Comparison of ENCODE assay signal across 8 cellular contexts in the genomic region with DNA sequence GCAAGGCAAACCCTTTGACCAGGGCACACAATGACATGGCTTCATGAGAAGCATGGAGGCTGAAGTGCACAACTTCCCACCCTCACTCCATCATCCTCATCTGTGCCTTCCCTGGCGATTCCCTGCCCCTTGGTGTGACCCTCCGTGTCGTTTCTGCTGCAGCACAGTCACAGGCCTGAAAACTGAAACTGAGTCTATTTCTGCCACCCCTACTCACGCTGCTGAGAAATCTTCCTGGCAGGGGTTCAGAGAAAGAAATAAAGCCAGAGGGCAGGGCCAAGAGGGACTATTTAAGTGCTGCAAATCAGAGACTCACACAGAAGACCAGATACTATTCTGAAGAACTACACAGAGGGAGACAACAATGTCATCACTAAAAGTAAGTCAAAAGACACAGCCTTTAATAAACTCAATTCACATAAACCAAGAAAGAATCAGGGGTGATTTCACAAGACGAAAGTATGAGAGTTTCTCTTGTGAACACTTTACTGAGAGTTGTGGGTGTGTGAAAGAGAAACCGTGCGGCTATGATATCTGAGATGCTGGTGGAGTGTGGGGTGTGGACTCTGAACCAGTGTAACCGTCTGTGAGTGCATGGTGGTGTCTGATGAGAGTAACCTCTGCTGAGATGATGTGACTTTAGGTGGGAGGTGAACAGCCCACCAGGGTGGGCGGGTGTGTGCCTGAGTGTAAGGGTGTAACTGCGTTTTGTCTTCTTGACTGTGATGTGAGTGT. TPM values are rescaled to one million over a fixed set of nuclear protein-coding genes. Genes with fewer than 3 reads are reported as not detected.
DNase-seq lines count a peak whose midpoint lies in the region; ATAC-seq and TF ChIP-seq lines count a peak whose summit lies in the region.

No MANE protein-coding gene starts in this region.

- no peaks in the 10 kb centered on the region for H3K27me3 ChIP-seq in mammary epithelial cell (ENCODE audit: insufficient read depth, low read length)

- no peaks in the 10 kb centered on the region for H3K36me3 ChIP-seq in mammary epithelial cell (ENCODE audit: insufficient read depth, low read length)

- H3K27ac ChIP-seq in mammary epithelial cell (ENCODE audit: insufficient read depth, low read depth, low read length): no peak overlapping the region

- CTCF ChIA-PET in mammary epithelial cell (lab: Charles Lee; ENCODE audit: low non-redundant PET): no interaction called here

- no peak overlapping the region for H3K27ac Mint-ChIP-seq in chondrocyte (ENCODE audit: unreplicated experiment)

- H3K9ac ChIP-seq in mammary epithelial cell (ENCODE audit: insufficient read depth, low read length): no peak overlapping the region

- intact Hi-C loops in mammary epithelial cell (cut with micrococcal nuclease): loop anchor here (5.0 kb wide), 1 partner anchor 163 kb away; no protein-coding TSS in a partner anchor

- TF ChIP-seq CTCF in mammary epithelial cell (conservative IDR thresholded peaks at IDR 0.05 in 1 of 2, IDR thresholded peaks at IDR 0.05 in 1 of 2; ENCODE audit: extremely low read depth in 1 of 2, insufficient read depth in 1 of 2, low read depth in 1 of 2, low read length in 2 of 2): no peak
- TF ChIP-seq CTCF in chondrocyte (IDR thresholded peaks at IDR 0.05): no peak

- 29% methylated on average over 10 of the region's 10 CpGs for WGBS in mammary epithelial cell (ENCODE audit: low coverage, missing lambda C conversion rate)

- DNase-seq in activated T-cell treated with anti-CD3 and anti-CD28 coated beads, Interleukin-2, amount 50 U/mL, for 4 hours: no peak
- DNase-seq in stimulated activated CD4-positive, alpha-beta T cell treated with anti-CD3 and anti-CD28 coated beads, Interleukin-1b, Interleukin-23, amount 100 ng/mL, for 48 hours: peak; percentile 73
- DNase-seq in mammary epithelial cell (no peak), left lobe of liver (ENCODE audit: low spot score) (no peak), GF-D8 (lab: John Stamatoyannopoulos, UW) (no peak), chondrocyte (ENCODE audit: low spot score) (no peak)

- H3K4me3 Mint-ChIP-seq in activated T-cell treated with anti-CD3 and anti-CD28 coated beads, Interleukin-2, amount 50 U/mL, for 4 hours: peak overlapping the region; percentile 74
- H3K4me3 Mint-ChIP-seq in chondrocyte (ENCODE audit: unreplicated experiment): no peak overlapping the region

- H3K4me1 ChIP-seq in mammary epithelial cell (ENCODE audit: insufficient read depth, low read length): no peaks in the 10 kb centered on the region

- ATAC-seq in GM18870 (IDR thresholded peaks at IDR 0.05; ENCODE audit: unreplicated experiment) (peak; percentile 56), HG02885 (IDR thresholded peaks at IDR 0.05; ENCODE audit: poor library complexity, unreplicated experiment) (peak; percentile 74), left lobe of liver (no peak)
- peak; percentile 85 to 88 for ATAC-seq in activated T-cell treated with anti-CD3 and anti-CD28 coated beads, Interleukin-2, amount 50 U/mL, for 4 hours

- no peaks in the 10 kb centered on the region for H3K9me3 ChIP-seq in mammary epithelial cell (replicated peaks; ENCODE audit: insufficient read depth, low read length)

- H3K4me2 ChIP-seq in mammary epithelial cell (ENCODE audit: insufficient read depth, low read depth, low read length): no peak overlapping the region

- no peaks in the 10 kb centered on the region for H3K27me3 Mint-ChIP-seq in activated T-cell treated with anti-CD3 and anti-CD28 coated beads, Interleukin-2, amount 50 U/mL, for 4 hours (ENCODE audit: low read depth)
- peaks cover 20% of the 10 kb centered on the region for H3K27me3 Mint-ChIP-seq in chondrocyte (ENCODE audit: low read depth)

- H4K20me1 ChIP-seq in mammary epithelial cell (ENCODE audit: insufficient read depth, low read length): no peaks in the 10 kb centered on the region

- BruUV-seq in mammary epithelial cell (replicated peaks; lab: Mats Ljungman, UMichigan): no TSS peak

- H2AFZ ChIP-seq in mammary epithelial cell (ENCODE audit: low read depth, low read length): no peak overlapping the region

- peaks cover 48% of the 10 kb centered on the region for H3K4me1 Mint-ChIP-seq in activated T-cell treated with anti-CD3 and anti-CD28 coated beads, Interleukin-2, amount 50 U/mL, for 4 hours (ENCODE audit: low read depth)
- no peaks in the 10 kb centered on the region for H3K4me1 Mint-ChIP-seq in chondrocyte (ENCODE audit: low read depth)

- peaks cover 2% of the 10 kb centered on the region for H3K36me3 Mint-ChIP-seq in activated T-cell treated with anti-CD3 and anti-CD28 coated beads, Interleukin-2, amount 50 U/mL, for 4 hours (ENCODE audit: insufficient read depth)
- H3K36me3 Mint-ChIP-seq in chondrocyte (ENCODE audit: low read depth): no peaks in the 10 kb centered on the region

- no peaks in the 10 kb centered on the region for H3K9me3 Mint-ChIP-seq in activated T-cell treated with anti-CD3 and anti-CD28 coated beads, Interleukin-2, amount 50 U/mL, for 4 hours
- no peaks in the 10 kb centered on the region for H3K9me3 Mint-ChIP-seq in chondrocyte (ENCODE audit: low read depth)

- H3K79me2 ChIP-seq in mammary epithelial cell (ENCODE audit: insufficient read depth, low read length): no peaks in the 10 kb centered on the region

- no peak overlapping the region for H3K4me3 ChIP-seq in mammary epithelial cell (replicated peaks in 1 of 3; ENCODE audit: insufficient read depth in 1 of 3, low read depth in 2 of 3, low read length in 3 of 3)

- dilution Hi-C loops in mammary epithelial cell (cut with HindIII; ENCODE audit: low sequenced_read_pairs): no loop called here

- in situ Hi-C loops in mammary epithelial cell (cut with MboI; ENCODE audit: low sequenced_read_pairs in 2 of 2): loop anchor here in 1 of 2 donors (10.0 to 25.0 kb wide), 2 partner anchors 124 to 242 kb away; partner anchors contain the start of genes RPS16 and SUPT5H

RNA-seq across cellular contexts. Expression of gene LGALS16, which starts 23.5 kb away (rescaled TPM):
- not detected for total RNA-seq in activated T-cell treated with anti-CD3 and anti-CD28 coated beads, Interleukin-2, amount 50 U/mL, for 4 hours
- not detected for total RNA-seq in mammary epithelial cell
- not detected for polyA plus RNA-seq in mammary epithelial cell
- polyA minus RNA-seq in mammary epithelial cell: not detected
- not detected for total RNA-seq in left lobe of liver
- not detected in 3 replicates for total RNA-seq in chondrocyte

RNA-seq across cellular contexts. Expression of gene LGALS14, which starts 25.1 kb away (rescaled TPM):
- total RNA-seq in activated T-cell treated with anti-CD3 and anti-CD28 coated beads, Interleukin-2, amount 50 U/mL, for 4 hours: not detected
- total RNA-seq in mammary epithelial cell (not detected), left lobe of liver (not detected), chondrocyte (not detected in 3 replicates)
- polyA plus RNA-seq in mammary epithelial cell: not detected
- not detected for polyA minus RNA-seq in mammary epithelial cell

RNA-seq across cellular contexts. Expression of gene CLC, which starts 58.6 kb away (rescaled TPM):
- 1 to 10 TPM in 2 of 3 donors, not detected in 1; 1.2 to 2.3 TPM for total RNA-seq in activated T-cell treated with anti-CD3 and anti-CD28 coated beads, Interleukin-2, amount 50 U/mL, for 4 hours
- total RNA-seq in mammary epithelial cell (not detected), left lobe of liver (not detected), chondrocyte (not detected in 3 replicates)
- not detected for polyA plus RNA-seq in mammary epithelial cell
- not detected for polyA minus RNA-seq in mammary epithelial cell
